Comparison of ENCODE assay signal across 8 cellular contexts in genomic region chr19:2236285-2237050, GRCh38. TPM values are rescaled to one million over a fixed set of nuclear protein-coding genes. Genes with fewer than 3 reads are reported as not detected.
DNase-seq lines count a peak whose midpoint lies in the region; ATAC-seq and TF ChIP-seq lines count a peak whose summit lies in the region.

A gene with protein sequence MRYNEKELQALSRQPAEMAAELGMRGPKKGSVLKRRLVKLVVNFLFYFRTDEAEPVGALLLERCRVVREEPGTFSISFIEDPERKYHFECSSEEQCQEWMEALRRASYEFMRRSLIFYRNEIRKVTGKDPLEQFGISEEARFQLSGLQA (minus strand): TSS chr19:2236329. CDS start chr19:2236248, 81 bp downstream.
Gene SF3A2, plus strand, starts transcription at chr19:2236824. Its CDS starts 6,595 bp downstream, at chr19:2243419.

- peaks cover 13% of the 10 kb centered on the region for H3K36me3 Mint-ChIP-seq in activated naive CD4-positive, alpha-beta T cell treated with anti-CD3 and anti-CD28 coated beads, Interleukin-2, amount 50 U/mL, for 24 hours

- peak within 1 kb of the TSS; percentile 96 for H3K27ac Mint-ChIP-seq in activated naive CD4-positive, alpha-beta T cell treated with anti-CD3 and anti-CD28 coated beads, Interleukin-2, amount 50 U/mL, for 24 hours

- peaks cover 81% of the 10 kb centered on the region for H3K4me1 ChIP-seq in suprapubic skin

- no peaks in the 10 kb centered on the region for H3K27me3 ChIP-seq in suprapubic skin

- peak within 1 kb of the TSS; percentile 97 for H3K4me3 Mint-ChIP-seq in activated naive CD4-positive, alpha-beta T cell treated with anti-CD3 and anti-CD28 coated beads, Interleukin-2, amount 50 U/mL, for 24 hours

- peak; percentile 98 for DNase-seq in NCI-H1092 (lab: John Stamatoyannopoulos, UW)
- DNase-seq in globus pallidus (ENCODE audit: low spot score) = peak; percentile 95
- peak; percentile 36 to 99 (median 94) for DNase-seq in nucleus accumbens (lab: John Stamatoyannopoulos, UW)
- peak; percentile 98 for DNase-seq in suprapubic skin (ENCODE audit: low spot score in 2 of 2)

- no CpG with 5 or more reads among the region's 84 CpGs for WGBS in suprapubic skin

- no peaks in the 10 kb centered on the region for H3K9me3 Mint-ChIP-seq in activated naive CD4-positive, alpha-beta T cell treated with anti-CD3 and anti-CD28 coated beads, Interleukin-2, amount 50 U/mL, for 24 hours

- H3K4me1 Mint-ChIP-seq in activated naive CD4-positive, alpha-beta T cell treated with anti-CD3 and anti-CD28 coated beads, Interleukin-2, amount 50 U/mL, for 24 hours = peaks cover 57% of the 10 kb centered on the region

- ATAC-seq in HG02588 (IDR thresholded peaks at IDR 0.05; ENCODE audit: unreplicated experiment) (peak; percentile 68), SK-N-SH treated with all-trans-retinoic acid at 6 μM for 48 hours (peak; percentile 74)

- H3K9me3 ChIP-seq in suprapubic skin = no peaks in the 10 kb centered on the region

- peak within 1 kb of the TSS; percentile 94 for H3K27ac ChIP-seq in suprapubic skin

- TF ChIP-seq CTCF in suprapubic skin (IDR thresholded peaks at IDR 0.05) = peak; percentile 99 to 100

- no peak for TF ChIP-seq EP300 in suprapubic skin (IDR thresholded peaks at IDR 0.05)

- no peaks in the 10 kb centered on the region for H3K27me3 Mint-ChIP-seq in activated naive CD4-positive, alpha-beta T cell treated with anti-CD3 and anti-CD28 coated beads, Interleukin-2, amount 50 U/mL, for 24 hours

- H3K4me3 ChIP-seq in suprapubic skin = peak within 1 kb of the TSS; percentile 92

- TF ChIP-seq POLR2A in GM10847 (IDR thresholded peaks at IDR 0.05; ENCODE audit: extremely low read depth, insufficient read length) (peak; percentile 71), suprapubic skin (IDR thresholded peaks at IDR 0.05) (peak in 1 of 2 donors; percentile 55)

- peaks cover 19% of the 10 kb centered on the region for H3K36me3 ChIP-seq in suprapubic skin

TF ChIP-seq in SK-N-SH treated with all-trans-retinoic acid at 6 μM for 48 hours, 23 proteins besides CTCF, POLR2A, EP300 and RAD21:
- TF ChIP-seq ZNF70 (CRISPR knock-in tag; IDR thresholded peaks at IDR 0.05) (0 out of 2 replicates have a peak, but pooled peaks have one; percentile 15), ZNF8 (CRISPR knock-in tag; IDR thresholded peaks at IDR 0.05) (no peak), TOX (CRISPR knock-in tag; IDR thresholded peaks at IDR 0.05; ENCODE audit: borderline replicate concordance) (no peak), ESRRG (CRISPR knock-in tag; IDR thresholded peaks at IDR 0.05) (no peak), GLIS3 (CRISPR knock-in tag; IDR thresholded peaks at IDR 0.05) (no peak), CSRNP3 (CRISPR knock-in tag; IDR thresholded peaks at IDR 0.05) (no peak), ZFP30 (CRISPR knock-in tag; IDR thresholded peaks at IDR 0.05) (no peak)

RNA-seq across cellular contexts. Expression of the first gene that starts in this region (rescaled TPM):
- 10 to 100 TPM; 36.1 to 78.0 (median 62.9) TPM for total RNA-seq in suprapubic skin

RNA-seq across cellular contexts. Expression of gene SF3A2, which starts in this region (rescaled TPM):
- 100 to 1,000 TPM in 1 of 4 donors, 10 to 100 TPM in 3; 48.0 to 103 (median 64.8) TPM for total RNA-seq in suprapubic skin

Comparison
In these comparisons a context has a peak if more than half of its experiments do, and no peak if none do; other contexts are left out.
1. Peak in every context shown above with its lines: DNase-seq, ATAC-seq, H3K4me3 ChIP-seq and H3K27ac ChIP-seq.